ENCODE assay signal across 8 cellular contexts in the genomic region with DNA sequence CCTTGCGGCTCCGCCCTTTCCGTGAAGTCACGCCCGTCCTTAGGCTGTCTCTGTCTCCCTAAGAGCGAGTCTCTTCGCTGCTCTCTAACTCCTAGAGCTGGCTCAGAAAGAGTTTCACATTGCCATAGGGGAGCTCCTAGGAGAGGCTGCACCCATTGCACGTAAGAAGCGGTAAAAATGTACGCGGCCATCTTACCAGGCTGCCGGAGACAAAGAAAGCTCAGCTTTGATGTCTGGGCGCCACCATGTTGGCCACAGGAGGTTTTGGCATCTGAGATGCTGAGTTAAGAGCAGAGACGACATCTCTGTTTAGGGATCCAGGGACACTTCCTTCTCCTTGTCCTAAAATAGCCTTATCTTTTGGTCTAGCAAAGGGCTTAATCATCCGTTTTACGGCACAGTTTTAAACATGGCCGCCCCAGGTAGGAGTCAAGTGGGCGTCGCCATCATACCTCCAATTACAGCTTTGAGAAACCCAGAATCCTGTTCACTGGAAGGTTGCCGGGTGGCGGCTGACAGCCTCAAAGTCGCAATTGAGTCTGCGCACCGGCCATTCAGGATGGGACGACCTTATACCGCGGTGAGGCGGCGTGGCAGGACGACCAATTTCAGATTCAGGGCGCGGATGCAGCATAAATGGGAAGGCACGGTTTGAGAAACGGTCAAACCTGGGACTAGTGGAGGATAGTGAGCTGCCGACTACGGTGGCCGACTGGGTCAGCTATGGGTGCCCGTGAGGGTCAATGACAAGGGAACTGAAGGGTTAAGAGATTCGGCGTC. TPM values are rescaled to one million over a fixed set of nuclear protein-coding genes. Genes with fewer than 3 reads are reported as not detected.
DNase-seq lines count a peak whose midpoint lies in the region; ATAC-seq and TF ChIP-seq lines count a peak whose summit lies in the region.

A gene (plus strand): TSS at position 553 of the 780 bp plus-strand sequence. CDS start 16,501 bp downstream, outside the sequence.

- H3K4me1 Mint-ChIP-seq in endothelial cell (ENCODE audit: unreplicated experiment), result no peaks in the 10 kb centered on the region
- no peaks in the 10 kb centered on the region for H3K4me1 Mint-ChIP-seq in mesothelial cell of epicardium

- H3K27me3 Mint-ChIP-seq in endothelial cell (ENCODE audit: unreplicated experiment), result no peaks in the 10 kb centered on the region
- H3K27me3 Mint-ChIP-seq in mesothelial cell of epicardium (ENCODE audit: low read depth), result no peaks in the 10 kb centered on the region

- H3K4me3 Mint-ChIP-seq in endothelial cell (ENCODE audit: unreplicated experiment), result no peak within 1 kb of the TSS
- H3K4me3 Mint-ChIP-seq in mesothelial cell of epicardium, result no peak within 1 kb of the TSS

- in situ Hi-C loops in HAP-1 (cut with MboI; ENCODE audit: low sequenced_read_pairs), result no loop called here

- H3K36me3 Mint-ChIP-seq in endothelial cell (ENCODE audit: low read depth, unreplicated experiment) (peaks cover 29% of the 10 kb centered on the region), mesothelial cell of epicardium (peaks cover 27% of the 10 kb centered on the region)

- TF ChIP-seq CTCF in BE2C (IDR thresholded peaks at IDR 0.05; ENCODE audit: low read depth, low read length) (no peak), endothelial cell (IDR thresholded peaks at IDR 0.05; ENCODE audit: unreplicated experiment) (no peak), mesothelial cell of epicardium (IDR thresholded peaks at IDR 0.05; ENCODE audit: unreplicated experiment) (no peak)

- H3K4me1 ChIP-seq in BE2C (no peaks in the 10 kb centered on the region), HAP-1 (no peaks in the 10 kb centered on the region)

- no peak within 1 kb of the TSS for H3K27ac Mint-ChIP-seq in endothelial cell (ENCODE audit: unreplicated experiment)
- no peak within 1 kb of the TSS for H3K27ac Mint-ChIP-seq in mesothelial cell of epicardium

- DNase-seq in BE2C (peak; percentile 70), NCI-H460 (ENCODE audit: extremely low read depth, low read depth) (peak; percentile 7), endothelial cell (ENCODE audit: low spot score) (peak; percentile 86), mesothelial cell of epicardium (ENCODE audit: low spot score in 2 of 2, unreplicated experiment in 2 of 2) (peak; percentile 40 to 78), HAP-1 (ENCODE audit: low spot score in 2 of 2) (no peak)
- peak; percentile 26 to 75 (median 49) for DNase-seq in activated CD8-positive, alpha-beta memory T cell treated with anti-CD3 and anti-CD28 coated beads for 48 hours (ENCODE audit: low read depth in 2 of 3, low spot score in 2 of 3)
- DNase-seq in stimulated activated CD8-positive, alpha-beta memory T cell treated with anti-CD3 and anti-CD28 coated beads, Interleukin-12 subunit alpha, Interleukin-12 subunit beta, amount 100 ng/mL, for 24 hours (ENCODE audit: extremely low read depth), result peak; percentile 49

- peak; percentile 71 for ATAC-seq in GM21723 (IDR thresholded peaks at IDR 0.05; ENCODE audit: unreplicated experiment)

- H3K36me3 ChIP-seq in BE2C (no peaks in the 10 kb centered on the region), HAP-1 (replicated peaks) (no peaks in the 10 kb centered on the region)

- peaks cover 4% of the 10 kb centered on the region; the same call in 1 of the 2 replicates for H3K27me3 ChIP-seq in BE2C
- H3K27me3 ChIP-seq in HAP-1 (ENCODE audit: low read depth), result no peaks in the 10 kb centered on the region

- H3K4me3 ChIP-seq in BE2C (ENCODE audit: low read depth, low read length) (peak within 1 kb of the TSS; percentile 87), HAP-1 (no peak within 1 kb of the TSS)

- H3K9me3 ChIP-seq in BE2C (peaks cover 5% of the 10 kb centered on the region; the same call in 1 of the 2 replicates), HAP-1 (no peaks in the 10 kb centered on the region)

- H3K9me3 Mint-ChIP-seq in endothelial cell (ENCODE audit: unreplicated experiment) (no peaks in the 10 kb centered on the region), mesothelial cell of epicardium (peaks cover 23% of the 10 kb centered on the region)

RNA-seq across cellular contexts. Expression of the gene that starts here (rescaled TPM):
- 9.0 TPM for polyA plus RNA-seq in BE2C (2012; ENCODE audit: insufficient read depth, insufficient read length, low read depth)
- 0.22 and 0.55 TPM in 2 replicates for total RNA-seq in NCI-H460 (2014; rRNA removed; shearing (Covaris generic))
- 0.36 and 0.47 TPM in 2 replicates for polyA plus RNA-seq in NCI-H460 (2014; cell fraction: nucleus; rRNA removed)
- 10.9 TPM for total RNA-seq in endothelial cell (ENCODE audit: unreplicated experiment)
- 29.7 to 32.1 TPM (median 30.4 TPM) in 3 replicates for total RNA-seq in mesothelial cell of epicardium

Comparison
In these comparisons a context has a peak if more than half of its experiments do, and no peak if none do; other contexts are left out.
1. Peak in DNase-seq in NCI-H460; RNA of the gene not detected or under 1 TPM.
2. DNase-seq: peak in BE2C (single experiment), activated CD8-positive, alpha-beta memory T cell treated with anti-CD3 and anti-CD28 coated beads for 48 hours (3 of 3), endothelial cell (single experiment), mesothelial cell of epicardium (2 of 2) and stimulated activated CD8-positive, alpha-beta memory T cell treated with anti-CD3 and anti-CD28 coated beads, Interleukin-12 subunit alpha, Interleukin-12 subunit beta, amount 100 ng/mL, for 24 hours (single experiment); none in HAP-1 (0 of 2).